ENCODE assay signal across 8 cellular contexts in the genomic region with DNA sequence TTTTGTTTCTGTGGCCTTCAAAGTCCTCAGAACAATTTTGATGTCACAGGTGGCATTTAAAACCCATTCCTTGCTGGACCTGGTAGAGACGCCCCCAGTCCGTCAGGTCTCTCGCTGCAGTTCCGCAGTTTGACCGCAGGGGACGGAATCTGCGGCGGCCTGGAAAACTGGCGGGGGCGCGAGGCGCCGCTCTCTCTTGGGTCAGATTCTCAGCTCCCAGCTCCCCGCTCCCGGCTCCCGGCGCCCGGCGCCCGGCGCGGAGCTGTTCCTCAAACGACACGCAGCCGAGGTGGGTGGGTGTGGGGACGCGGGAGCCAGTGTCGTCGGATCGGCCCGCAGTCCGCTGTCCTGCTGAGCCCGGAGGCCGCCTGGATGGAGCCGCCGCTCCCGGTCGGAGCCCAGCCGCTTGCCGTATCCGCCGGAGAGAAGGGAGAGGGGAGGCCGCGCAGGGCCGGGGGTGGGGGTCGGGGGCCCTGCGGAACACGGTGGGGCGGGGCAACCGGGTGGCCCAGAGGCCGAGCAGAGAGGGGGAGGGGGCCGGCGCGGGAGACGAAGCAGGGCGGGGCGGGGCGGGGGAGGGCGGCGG. TPM values are rescaled to one million over a fixed set of nuclear protein-coding genes. Genes with fewer than 3 reads are reported as not detected.
DNase-seq lines count a peak whose midpoint lies in the region; ATAC-seq, FAIRE-seq and TF ChIP-seq lines count a peak whose summit lies in the region.

A gene (plus strand): TSS at position 192 of the 586 bp plus-strand sequence. CDS start 181 bp downstream, at position 373.

- peak within 1 kb of the TSS; percentile 80 for H3K4me3 Mint-ChIP-seq in activated T-helper 1 cell treated with anti-CD3 and anti-CD28 coated beads, Interleukin-12 subunit alpha, Interleukin-12 subunit beta, Interleukin-2, Interleukin-4 antibody, amounts not matched to agents 30 ng/mL and 10 ng/mL and 1 ng/mL, durations not matched to agents 14 hours and 24 hours and 36 hours
- peak within 1 kb of the TSS; percentile 77 for H3K4me3 Mint-ChIP-seq in nephron progenitor cell

- peaks cover 7% of the 10 kb centered on the region for H3K27me3 Mint-ChIP-seq in activated T-helper 1 cell treated with anti-CD3 and anti-CD28 coated beads, Interleukin-12 subunit alpha, Interleukin-12 subunit beta, Interleukin-2, Interleukin-4 antibody, amounts not matched to agents 30 ng/mL and 10 ng/mL and 1 ng/mL, durations not matched to agents 14 hours and 24 hours and 36 hours (ENCODE audit: insufficient read depth)
- H3K27me3 Mint-ChIP-seq in nephron progenitor cell (ENCODE audit: low read depth, poor library complexity): no peaks in the 10 kb centered on the region

- peak; percentile 98 for ATAC-seq in GM21381 (IDR thresholded peaks at IDR 0.05; ENCODE audit: unreplicated experiment)

- TF ChIP-seq CTCF in OCI-LY7 (conservative IDR thresholded peaks at IDR 0.05; ENCODE audit: low read length): peak; percentile 71
- peak; percentile 89 for TF ChIP-seq CTCF in nephron progenitor cell (IDR thresholded peaks at IDR 0.05)

- DNase-seq in DMS53 treated with DMSO at 0.1 percent for 48 hours (lab: John Stamatoyannopoulos, UW; ENCODE audit: unreplicated experiment) (peak; percentile 59), HTR-8/SVneo (ENCODE audit: insufficient read length, low spot score) (peak; percentile 34), OCI-LY7 (ENCODE audit: low spot score) (peak; percentile 74), fibroblast of the conjunctiva (ENCODE audit: low read depth) (peak; percentile 27), nephron progenitor cell (peak; percentile 88)
- peak; percentile 17 for DNase-seq in activated T-helper 1 cell treated with anti-CD3 and anti-CD28 coated beads, Interleukin-12 subunit alpha, Interleukin-12 subunit beta, Interleukin-2, Interleukin-4 antibody, amounts not matched to agents 30 ng/mL and 10 ng/mL and 1 ng/mL, durations not matched to agents 14 hours and 24 hours and 36 hours (ENCODE audit: low spot score)

- H3K36me3 ChIP-seq in OCI-LY7 (ENCODE audit: insufficient read depth, low read length) (no peaks in the 10 kb centered on the region), thymus (ENCODE audit: control insufficient read depth, insufficient read depth) (no peaks in the 10 kb centered on the region)

- H3K27ac ChIP-seq in OCI-LY7 (ENCODE audit: low read depth, low read length, poor library complexity, severe bottlenecking) (no peak within 1 kb of the TSS), thymus (ENCODE audit: low read depth) (no peak within 1 kb of the TSS)

- H3K9me3 ChIP-seq in OCI-LY7 (ENCODE audit: low read length) (no peaks in the 10 kb centered on the region), thymus (ENCODE audit: control insufficient read depth) (no peaks in the 10 kb centered on the region)

- CTCF ChIA-PET in OCI-LY7 (lab: Charles Lee; ENCODE audit: unreplicated experiment): no interaction called here

- under 1% methylated on average over 48 of the region's 60 CpGs for WGBS in thymus

- peaks cover 2% of the 10 kb centered on the region for H3K36me3 Mint-ChIP-seq in activated T-helper 1 cell treated with anti-CD3 and anti-CD28 coated beads, Interleukin-12 subunit alpha, Interleukin-12 subunit beta, Interleukin-2, Interleukin-4 antibody, amounts not matched to agents 30 ng/mL and 10 ng/mL and 1 ng/mL, durations not matched to agents 14 hours and 24 hours and 36 hours (ENCODE audit: low read depth)
- H3K36me3 Mint-ChIP-seq in nephron progenitor cell (ENCODE audit: low read depth): peaks cover 13% of the 10 kb centered on the region

- H3K27me3 ChIP-seq in thymus (ENCODE audit: control insufficient read depth, insufficient read depth): no peaks in the 10 kb centered on the region

- BruUV-seq in OCI-LY7 (replicated peaks; lab: Mats Ljungman, UMichigan): no TSS peak

- H3K4me2 ChIP-seq in OCI-LY7 (ENCODE audit: low read length): peak within 1 kb of the TSS; percentile 72

- FAIRE-seq in HTR-8/SVneo (lab: Jason Lieb, UNC): no peak

- intact Hi-C loops in OCI-LY7 (cut with micrococcal nuclease; ENCODE audit: unreplicated experiment): no loop called here
- intact Hi-C loops in activated T-helper 1 cell treated with anti-CD3 and anti-CD28 coated beads, Interleukin-12 subunit alpha, Interleukin-12 subunit beta, Interleukin-2, Interleukin-4 antibody, amounts not matched to agents 30 ng/mL and 10 ng/mL and 1 ng/mL, durations not matched to agents 14 hours and 24 hours and 36 hours (cut with micrococcal nuclease): no loop called here

- H3K4me3 ChIP-seq in OCI-LY7 (ENCODE audit: low read depth, low read length, poor library complexity, severe bottlenecking) (peak within 1 kb of the TSS; percentile 83), thymus (ENCODE audit: low read length) (peak within 1 kb of the TSS; percentile 70)

- POLR2A ChIA-PET in OCI-LY7 (lab: Charles Lee): interaction anchor here (0.6 kb wide), 1 partner anchor 812 kb away, joined by 3 read pairs; no protein-coding TSS in a partner anchor

- peak within 1 kb of the TSS; percentile 67 for H3K27ac Mint-ChIP-seq in activated T-helper 1 cell treated with anti-CD3 and anti-CD28 coated beads, Interleukin-12 subunit alpha, Interleukin-12 subunit beta, Interleukin-2, Interleukin-4 antibody, amounts not matched to agents 30 ng/mL and 10 ng/mL and 1 ng/mL, durations not matched to agents 14 hours and 24 hours and 36 hours
- H3K27ac Mint-ChIP-seq in nephron progenitor cell: no peak within 1 kb of the TSS

- H3K79me2 ChIP-seq in OCI-LY7 (ENCODE audit: insufficient read depth, low read depth, low read length): no peaks in the 10 kb centered on the region

- H3K9me2 ChIP-seq in OCI-LY7 (ENCODE audit: insufficient read depth, low read length): no peaks in the 10 kb centered on the region

- H3K4me1 Mint-ChIP-seq in activated T-helper 1 cell treated with anti-CD3 and anti-CD28 coated beads, Interleukin-12 subunit alpha, Interleukin-12 subunit beta, Interleukin-2, Interleukin-4 antibody, amounts not matched to agents 30 ng/mL and 10 ng/mL and 1 ng/mL, durations not matched to agents 14 hours and 24 hours and 36 hours (ENCODE audit: low read depth): peaks cover 2% of the 10 kb centered on the region
- H3K4me1 Mint-ChIP-seq in nephron progenitor cell: peaks cover 34% of the 10 kb centered on the region

- peak within 1 kb of the TSS; percentile 5; the same call in 1 of the 2 replicates for H2AFZ ChIP-seq in OCI-LY7 (ENCODE audit: low read length)

- H3K4me1 ChIP-seq in OCI-LY7 (ENCODE audit: insufficient read depth, low read length, poor library complexity, severe bottlenecking): peaks cover 6% of the 10 kb centered on the region
- H3K4me1 ChIP-seq in thymus (ENCODE audit: control insufficient read depth, insufficient read depth, low read length): no peaks in the 10 kb centered on the region

- no peaks in the 10 kb centered on the region for H4K20me1 ChIP-seq in OCI-LY7 (ENCODE audit: insufficient read depth, low read length)

- no peaks in the 10 kb centered on the region for H3K9me3 Mint-ChIP-seq in activated T-helper 1 cell treated with anti-CD3 and anti-CD28 coated beads, Interleukin-12 subunit alpha, Interleukin-12 subunit beta, Interleukin-2, Interleukin-4 antibody, amounts not matched to agents 30 ng/mL and 10 ng/mL and 1 ng/mL, durations not matched to agents 14 hours and 24 hours and 36 hours
- no peaks in the 10 kb centered on the region for H3K9me3 Mint-ChIP-seq in nephron progenitor cell

RNA-seq across cellular contexts. Expression of the gene that starts here (rescaled TPM):
- 3.1 and 3.3 TPM in 2 replicates for total RNA-seq in OCI-LY7 (2014; rRNA removed; shearing (Covaris generic))
- total RNA-seq in OCI-LY7 (2022): 6.7 and 8.2 TPM in 2 replicates
- 3.8 and 4.1 TPM in 2 replicates for total RNA-seq in activated T-helper 1 cell treated with anti-CD3 and anti-CD28 coated beads, Interleukin-12 subunit alpha, Interleukin-12 subunit beta, Interleukin-2, Interleukin-4 antibody, amounts not matched to agents 30 ng/mL and 10 ng/mL and 1 ng/mL, durations not matched to agents 14 hours and 24 hours and 36 hours
- 8.2 TPM for polyA plus RNA-seq in thymus

Comparison
In these comparisons a context has a peak if more than half of its experiments do, and no peak if none do; other contexts are left out.
1. DNase-seq: peak in every context shown above with its lines; median percentile 88 in nephron progenitor cell; 74 in OCI-LY7; 59 in DMS53 treated with DMSO at 0.1 percent for 48 hours; 34 in HTR-8/SVneo; 27 in fibroblast of the conjunctiva; 17 in activated T-helper 1 cell treated with anti-CD3 and anti-CD28 coated beads, Interleukin-12 subunit alpha, Interleukin-12 subunit beta, Interleukin-2, Interleukin-4 antibody, amounts not matched to agents 30 ng/mL and 10 ng/mL and 1 ng/mL, durations not matched to agents 14 hours and 24 hours and 36 hours.